ENCODE assay signal across 9 cellular contexts in genomic region chr9:84669008-84669292, GRCh38. TPM values are rescaled to one million over a fixed set of nuclear protein-coding genes. Genes with fewer than 3 reads are reported as not detected.
DNase-seq lines count a peak whose midpoint lies in the region; ATAC-seq and TF ChIP-seq lines count a peak whose summit lies in the region.
"Had no signal": no experiment of that assay in that cellular context is flagged by ENCODE, and none has a peak within 500 bp of the region (broad histone marks: within the 10 kb centered on the region; RNA-seq: fewer than 3 reads in every experiment).

No MANE protein-coding gene starts in this region.

- no peak for ATAC-seq in activated T-cell treated with anti-CD3 and anti-CD28 coated beads, Interleukin-2, amount 50 U/mL, for 4 hours
- ATAC-seq in body of pancreas = no peak
- ATAC-seq in lower lobe of right lung = no peak
- ATAC-seq in HG03175 (IDR thresholded peaks at IDR 0.05; ENCODE audit: unreplicated experiment) = no peak
- no peak for ATAC-seq in GM18517 (IDR thresholded peaks at IDR 0.05; ENCODE audit: unreplicated experiment)
- no peak for ATAC-seq in GM21423 (IDR thresholded peaks at IDR 0.05; ENCODE audit: unreplicated experiment)

- TF ChIP-seq POLR2A in body of pancreas (IDR thresholded peaks at IDR 0.05) = no peak

- DNase-seq in activated T-cell treated with anti-CD3 and anti-CD28 coated beads, Interleukin-2, amount 50 U/mL, for 4 hours = no peak
- no peak for DNase-seq in activated T-cell treated with anti-CD3 and anti-CD28 coated beads for 4 hours
- DNase-seq in body of pancreas = no peak
- no peak for DNase-seq in lower lobe of right lung
- no peak for DNase-seq in tibial artery
- DNase-seq: DND-41 had no signal

- WGBS in body of pancreas, 2 donors = 0% methylated on average over 7 to 8 of the region's 8 CpGs

- H3K4me3 ChIP-seq in body of pancreas (no peak overlapping the region), lower lobe of right lung (peak overlapping the region; percentile 57), tibial artery (peak overlapping the region; percentile 64 to 91)

- intact Hi-C loops in body of pancreas (cut with DNase I) (no loop called here), lower lobe of right lung (cut with DNase I) (no loop called here), tibial artery (cut with DNase I; ENCODE audit: low total_unique reads) (loop anchor here (5.0 kb wide), 1 partner anchor 283 kb away; no protein-coding TSS in a partner anchor)

- TF ChIP-seq CTCF in body of pancreas (IDR thresholded peaks at IDR 0.05) (no peak), lower lobe of right lung (IDR thresholded peaks at IDR 0.05) (no peak), tibial artery (IDR thresholded peaks at IDR 0.05) (no peak)

- peak overlapping the region; percentile 71 for H3K4me3 Mint-ChIP-seq in activated T-cell treated with anti-CD3 and anti-CD28 coated beads, Interleukin-2, amount 50 U/mL, for 4 hours

- no peaks in the 10 kb centered on the region for H3K36me3 Mint-ChIP-seq in activated T-cell treated with anti-CD3 and anti-CD28 coated beads, Interleukin-2, amount 50 U/mL, for 4 hours (ENCODE audit: insufficient read depth)

- H3K36me3 ChIP-seq in body of pancreas (replicated peaks in 1 of 2; ENCODE audit: insufficient read depth in 1 of 2, low read depth in 2 of 2) (no peaks in the 10 kb centered on the region), lower lobe of right lung (no peaks in the 10 kb centered on the region), tibial artery (no peaks in the 10 kb centered on the region)

- peaks cover 8% of the 10 kb centered on the region for H3K9me3 Mint-ChIP-seq in activated T-cell treated with anti-CD3 and anti-CD28 coated beads, Interleukin-2, amount 50 U/mL, for 4 hours

- H3K27me3 ChIP-seq in body of pancreas (no peaks in the 10 kb centered on the region), lower lobe of right lung (ENCODE audit: low read depth) (peaks cover 52% of the 10 kb centered on the region), tibial artery (no peaks in the 10 kb centered on the region)

- no peaks in the 10 kb centered on the region for H3K9me3 ChIP-seq in body of pancreas
- H3K9me3 ChIP-seq in lower lobe of right lung = no peaks in the 10 kb centered on the region
- no peaks in the 10 kb centered on the region for H3K9me3 ChIP-seq in tibial artery

- H3K27ac ChIP-seq in body of pancreas = peak overlapping the region; percentile 38 to 81 (median 62)
- H3K27ac ChIP-seq in lower lobe of right lung = no peak overlapping the region
- H3K27ac ChIP-seq in tibial artery = peak overlapping the region; percentile 91 to 92

- peaks cover 27% of the 10 kb centered on the region for H3K4me1 ChIP-seq in body of pancreas
- H3K4me1 ChIP-seq in lower lobe of right lung = peaks cover 29% of the 10 kb centered on the region
- peaks cover 0 to 15% (median 7%) of the 10 kb centered on the region in 4 donors for H3K4me1 ChIP-seq in tibial artery

- peaks cover 48% of the 10 kb centered on the region for H3K27me3 Mint-ChIP-seq in activated T-cell treated with anti-CD3 and anti-CD28 coated beads, Interleukin-2, amount 50 U/mL, for 4 hours (ENCODE audit: low read depth)

- peaks cover 18% of the 10 kb centered on the region for H3K4me1 Mint-ChIP-seq in activated T-cell treated with anti-CD3 and anti-CD28 coated beads, Interleukin-2, amount 50 U/mL, for 4 hours (ENCODE audit: low read depth)

RNA-seq across cellular contexts. Expression of gene NTRK2, which starts 0.6 kb away (rescaled TPM):
- total RNA-seq in activated T-cell treated with anti-CD3 and anti-CD28 coated beads, Interleukin-2, amount 50 U/mL, for 4 hours = under 1 TPM; 0.18 to 0.82 (median 0.38) TPM
- 10 to 100 TPM; 20.5 to 37.9 TPM for total RNA-seq in body of pancreas
- 7.7 TPM for total RNA-seq in lower lobe of right lung

Comparison
In these comparisons a context has a peak if more than half of its experiments do, and no peak if none do; other contexts are left out.
1. H3K4me3 ChIP-seq: peak in lower lobe of right lung (single experiment) and tibial artery (2 of 2); none in body of pancreas (0 of 2).